Comparison of ENCODE assay signal across 31 cellular contexts in genomic region chr9:99936947-99937587, GRCh38.
A peak's percentile ranks its signal among the peaks of the same experiment; 100 is the strongest.
DNase-seq lines count a peak whose midpoint lies in the region; ATAC-seq, FAIRE-seq and TF ChIP-seq lines count a peak whose summit lies in the region.
"Had no signal": no experiment of that assay in that cellular context is flagged by ENCODE, and none has a peak within 500 bp of the region (broad histone marks: within the 10 kb centered on the region; RNA-seq: fewer than 3 reads in every experiment).

No MANE protein-coding gene starts in this region.

- no peak for TF ChIP-seq POLR2A in H54 (IDR thresholded peaks at IDR 0.05; ENCODE audit: low read depth, low read length)

- no peak for DNase-seq in H54 (ENCODE audit: insufficient read length, low spot score)
- no peak for DNase-seq in stimulated activated CD4-positive, alpha-beta T cell treated with anti-CD3 and anti-CD28 coated beads, Interleukin-4, amount 100 ng/mL, for 1 hour
- DNase-seq: 8988T; ACHN; AML-193; BE2C; C1 segment of cervical spinal cord; Caco-2; Calu3; CD4-positive, alpha-beta memory T cell; CD4-positive, alpha-beta T cell; CD4-positive, CD25-positive, alpha-beta regulatory T cell; CD8-positive, alpha-beta memory T cell; CD8-positive, alpha-beta T cell; COR-L47; DMS 273 treated with DMSO at 0.1 percent for 48 hours; DMS153; DMS53; DMS79; DMS79 treated with DMSO at 0.1 percent for 48 hours; DND-41; EL had no signal

- no peak overlapping the region for H3K4me3 ChIP-seq in HEK293 (ENCODE audit: low read depth, low read length)
- H3K4me3 ChIP-seq: A549; BLaER1; BLaER1 treated with 17β-estradiol and CSF1 and Interleukin-3, amounts not matched to agents 10 nM and 100 nM had no signal

- no peak overlapping the region for H3K27ac ChIP-seq in HEK293 (ENCODE audit: extremely low read depth, low read depth, low read length)
- H3K27ac ChIP-seq: 22Rv1; A549; BLaER1; BLaER1 treated with 17β-estradiol and CSF1 and Interleukin-3, amounts not matched to agents 10 nM and 100 nM; C4-2B had no signal

- ATAC-seq in GM18519 (IDR thresholded peaks at IDR 0.05; ENCODE audit: low FRiP score, unreplicated experiment): no peak
- ATAC-seq: A549; CD8-positive, alpha-beta T cell had no signal

- H3K9me3 ChIP-seq in HEK293 (ENCODE audit: control insufficient read depth, insufficient read depth, low read depth, low read length): no peaks in the 10 kb centered on the region
- H3K9me3 ChIP-seq: A549, BE2C, BLaER1, Caco-2 had no signal

- POLR2A ChIA-PET in HEK293 (lab: Yijun Ruan, JAX): no interaction called here

- peaks cover 0 to 3% of the 10 kb centered on the region in 2 experiments; a peak in 1 of 3 replicates for H3K36me3 ChIP-seq in HEK293 (ENCODE audit: control insufficient read depth in 2 of 2, insufficient read depth in 1 of 2, low read length in 2 of 2)
- H3K36me3 ChIP-seq: BE2C had no signal

- peak; percentile 45 for FAIRE-seq in H54 (lab: Jason Lieb, UNC)
- FAIRE-seq: A204.1, A549, D721Med had no signal

- TF ChIP-seq CTCF in HEK293 (tag by site-specific recombination; IDR thresholded peaks at IDR 0.05): no peak

- H3K4me1 ChIP-seq in HEK293 (ENCODE audit: control insufficient read depth, insufficient read depth, low read length): no peaks in the 10 kb centered on the region
- H3K4me1 ChIP-seq: A549; BE2C; BLaER1; BLaER1 treated with 17β-estradiol and CSF1 and Interleukin-3, amounts not matched to agents 10 nM and 100 nM; Caco-2 had no signal

- CTCF ChIA-PET in HEK293 (lab: Yijun Ruan, JAX): interaction anchor here (0.8 kb wide), 1 partner anchor 21 kb away, joined by 4 read pairs; no protein-coding TSS in a partner anchor

TF ChIP-seq in HEK293, 187 proteins besides CTCF, POLR2A, EP300 and RAD21:
- TF ChIP-seq ZNF133 (tag by site-specific recombination; IDR thresholded peaks at IDR 0.05) (peak; percentile 93), ZNF610 (tag by site-specific recombination; IDR thresholded peaks at IDR 0.05; ENCODE audit: borderline replicate concordance) (no peak), SETDB1 (IDR thresholded peaks at IDR 0.05; ENCODE audit: insufficient read length, low read length) (peak; percentile 78), ZNF792 (tag by site-specific recombination; IDR thresholded peaks at IDR 0.05) (no peak), ZNF791 (tag by site-specific recombination; IDR thresholded peaks at IDR 0.05) (peak; percentile 92), ZNF555 (tag by site-specific recombination; conservative IDR thresholded peaks at IDR 0.05) (no peak)
- TF ChIP-seq, protein P1, sequence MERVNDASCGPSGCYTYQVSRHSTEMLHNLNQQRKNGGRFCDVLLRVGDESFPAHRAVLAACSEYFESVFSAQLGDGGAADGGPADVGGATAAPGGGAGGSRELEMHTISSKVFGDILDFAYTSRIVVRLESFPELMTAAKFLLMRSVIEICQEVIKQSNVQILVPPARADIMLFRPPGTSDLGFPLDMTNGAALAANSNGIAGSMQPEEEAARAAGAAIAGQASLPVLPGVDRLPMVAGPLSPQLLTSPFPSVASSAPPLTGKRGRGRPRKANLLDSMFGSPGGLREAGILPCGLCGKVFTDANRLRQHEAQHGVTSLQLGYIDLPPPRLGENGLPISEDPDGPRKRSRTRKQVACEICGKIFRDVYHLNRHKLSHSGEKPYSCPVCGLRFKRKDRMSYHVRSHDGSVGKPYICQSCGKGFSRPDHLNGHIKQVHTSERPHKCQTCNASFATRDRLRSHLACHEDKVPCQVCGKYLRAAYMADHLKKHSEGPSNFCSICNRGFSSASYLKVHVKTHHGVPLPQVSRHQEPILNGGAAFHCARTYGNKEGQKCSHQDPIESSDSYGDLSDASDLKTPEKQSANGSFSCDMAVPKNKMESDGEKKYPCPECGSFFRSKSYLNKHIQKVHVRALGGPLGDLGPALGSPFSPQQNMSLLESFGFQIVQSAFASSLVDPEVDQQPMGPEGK (tag by site-specific recombination; IDR thresholded peaks at IDR 0.05): no peak
